ENCODE assay signal across 2 cellular contexts in the genomic region with DNA sequence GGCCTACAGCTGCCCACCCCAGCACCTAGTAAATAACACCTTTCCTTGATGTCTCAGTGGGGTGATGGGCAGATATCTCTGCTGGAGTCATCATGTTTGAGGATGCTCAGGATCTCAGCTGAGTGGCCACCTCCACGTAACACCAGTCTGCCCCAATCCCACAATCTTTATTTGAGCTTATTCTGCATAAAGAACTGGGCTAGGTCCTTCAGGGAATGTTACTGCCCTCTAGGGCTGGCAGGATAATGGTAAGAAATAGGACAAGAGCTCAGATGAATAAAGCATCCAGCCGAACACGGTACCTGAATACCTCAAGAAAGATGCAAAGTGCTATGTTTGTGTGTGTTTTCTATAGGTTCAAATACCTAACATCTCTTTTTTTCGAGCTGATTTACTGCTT.
TF ChIP-seq lines count a peak whose summit lies in the region.

No MANE protein-coding gene starts in this region.

TF ChIP-seq in A549, 52 proteins besides CTCF, POLR2A, EP300 and RAD21 (continued from another document):
- TF ChIP-seq NFE2L2 (conservative IDR thresholded peaks at IDR 0.05; ENCODE audit: low read length) (no peak), HOXB13 (CRISPR knock-in tag; IDR thresholded peaks at IDR 0.05; ENCODE audit: low read depth) (no peak), EHMT2 (IDR thresholded peaks at IDR 0.05; ENCODE audit: low read depth) (no peak), RARB (CRISPR knock-in tag; IDR thresholded peaks at IDR 0.05) (no peak), KDM1A (IDR thresholded peaks at IDR 0.05; ENCODE audit: low read depth) (no peak)

TF ChIP-seq in HCT116, 20 proteins besides CTCF, POLR2A, EP300 and RAD21 (continued from another document):
- TF ChIP-seq, protein P1, sequence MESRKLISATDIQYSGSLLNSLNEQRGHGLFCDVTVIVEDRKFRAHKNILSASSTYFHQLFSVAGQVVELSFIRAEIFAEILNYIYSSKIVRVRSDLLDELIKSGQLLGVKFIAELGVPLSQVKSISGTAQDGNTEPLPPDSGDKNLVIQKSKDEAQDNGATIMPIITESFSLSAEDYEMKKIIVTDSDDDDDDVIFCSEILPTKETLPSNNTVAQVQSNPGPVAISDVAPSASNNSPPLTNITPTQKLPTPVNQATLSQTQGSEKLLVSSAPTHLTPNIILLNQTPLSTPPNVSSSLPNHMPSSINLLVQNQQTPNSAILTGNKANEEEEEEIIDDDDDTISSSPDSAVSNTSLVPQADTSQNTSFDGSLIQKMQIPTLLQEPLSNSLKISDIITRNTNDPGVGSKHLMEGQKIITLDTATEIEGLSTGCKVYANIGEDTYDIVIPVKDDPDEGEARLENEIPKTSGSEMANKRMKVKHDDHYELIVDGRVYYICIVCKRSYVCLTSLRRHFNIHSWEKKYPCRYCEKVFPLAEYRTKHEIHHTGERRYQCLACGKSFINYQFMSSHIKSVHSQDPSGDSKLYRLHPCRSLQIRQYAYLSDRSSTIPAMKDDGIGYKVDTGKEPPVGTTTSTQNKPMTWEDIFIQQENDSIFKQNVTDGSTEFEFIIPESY (IDR thresholded peaks at IDR 0.05; ENCODE audit: extremely low read depth, insufficient replicate concordance, low read length) = no peak
